9 cellular contexts compared by ENCODE assay signal in the genomic region with DNA sequence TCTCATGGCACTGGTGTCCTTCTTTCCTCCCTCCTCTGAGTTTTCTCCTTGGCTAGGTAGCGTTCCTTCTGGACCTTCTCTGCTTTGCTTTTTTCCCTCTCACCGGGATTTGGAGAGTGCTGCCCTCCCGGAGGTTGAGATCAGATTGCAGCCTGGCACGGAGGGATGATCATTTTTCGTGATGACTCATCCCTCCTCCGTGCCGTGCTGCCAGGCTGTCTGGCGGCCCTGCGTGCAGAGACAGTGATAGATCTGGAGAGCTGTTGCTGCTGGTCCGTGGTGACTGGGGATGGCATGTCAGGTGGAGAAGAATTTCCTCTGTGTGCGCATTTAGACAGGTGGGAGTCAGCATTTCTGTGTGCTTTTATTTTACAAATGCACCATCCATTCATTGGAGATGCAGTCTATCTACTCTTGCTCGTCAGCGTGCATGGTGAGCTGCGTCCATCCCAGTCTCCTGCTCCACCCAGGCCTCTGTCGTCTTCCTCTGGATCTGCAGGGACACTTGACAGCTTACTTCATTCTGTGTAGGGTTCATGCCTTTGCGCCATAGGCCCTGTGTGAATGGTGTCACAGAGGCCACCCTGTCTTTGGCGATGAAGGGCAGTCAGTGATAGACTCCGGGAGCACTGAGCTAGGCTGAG.
DNase-seq lines count a peak whose midpoint lies in the region; ATAC-seq and TF ChIP-seq lines count a peak whose summit lies in the region.
"Had no signal": no experiment of that assay in that cellular context is flagged by ENCODE, and none has a peak within 500 bp of the region (broad histone marks: within the 10 kb centered on the region; RNA-seq: fewer than 3 reads in every experiment).

No MANE protein-coding gene starts in this region.

- H2AK5ac ChIP-seq in mesendoderm (ENCODE audit: low read length) = no peak overlapping the region

- H3K23ac ChIP-seq in mesendoderm (ENCODE audit: low read length) = no peak overlapping the region

- H3K36me3 ChIP-seq in adipocyte (ENCODE audit: control insufficient read depth, insufficient read depth, low read length, severe bottlenecking) = peaks cover 28% of the 10 kb centered on the region
- H3K36me3 ChIP-seq in mesendoderm (ENCODE audit: control insufficient read depth, insufficient read depth, low read length) = no peaks in the 10 kb centered on the region
- no peaks in the 10 kb centered on the region for H3K36me3 ChIP-seq in Peyer's patch
- H3K36me3 ChIP-seq in smooth muscle cell (ENCODE audit: low read depth) = no peaks in the 10 kb centered on the region

- H3K9me3 ChIP-seq in adipocyte (ENCODE audit: control insufficient read depth, low read length) (no peaks in the 10 kb centered on the region), Peyer's patch (no peaks in the 10 kb centered on the region), smooth muscle cell (replicated peaks; ENCODE audit: low read depth) (no peaks in the 10 kb centered on the region)

- H2BK15ac ChIP-seq in mesendoderm (replicated peaks; ENCODE audit: low read depth) = no peak overlapping the region

- H3K4ac ChIP-seq in mesendoderm (ENCODE audit: low read depth, low read length) = no peak overlapping the region

- no peak for TF ChIP-seq POLR2A in Peyer's patch (IDR thresholded peaks at IDR 0.05)

- H3K9ac ChIP-seq in adipocyte (ENCODE audit: low read length) (no peak overlapping the region), mesendoderm (ENCODE audit: low read length) (no peak overlapping the region), smooth muscle cell (ENCODE audit: low read depth) (no peak overlapping the region)

- H4K5ac ChIP-seq in mesendoderm (ENCODE audit: low read length) = no peak overlapping the region

- TF ChIP-seq CTCF in Peyer's patch (IDR thresholded peaks at IDR 0.05) (no peak), smooth muscle cell (IDR thresholded peaks at IDR 0.05; ENCODE audit: borderline replicate concordance, insufficient read depth, poor library complexity, severe bottlenecking) (no peak)

- H3K27ac ChIP-seq in mesendoderm (ENCODE audit: low read depth, low read length) (no peak overlapping the region), Peyer's patch (no peak overlapping the region), smooth muscle cell (ENCODE audit: low read depth) (no peak overlapping the region)
- H3K27ac ChIP-seq: skin epidermis had no signal

- H3K4me1 ChIP-seq in adipocyte (ENCODE audit: control insufficient read depth, insufficient read depth, low read length) (peaks cover 16% of the 10 kb centered on the region), mesendoderm (ENCODE audit: control insufficient read depth, low read depth, low read length) (no peaks in the 10 kb centered on the region), Peyer's patch (no peaks in the 10 kb centered on the region), smooth muscle cell (ENCODE audit: low read depth) (no peaks in the 10 kb centered on the region)

- H3K4me2 ChIP-seq in mesendoderm (ENCODE audit: low read length) = no peak overlapping the region
- no peak overlapping the region for H3K4me2 ChIP-seq in smooth muscle cell

- H3K27me3 ChIP-seq in adipocyte (replicated peaks; ENCODE audit: control insufficient read depth, insufficient read depth, low read length) (no peaks in the 10 kb centered on the region), mesendoderm (ENCODE audit: insufficient read depth, low read length, poor library complexity) (no peaks in the 10 kb centered on the region), Peyer's patch (no peaks in the 10 kb centered on the region), smooth muscle cell (ENCODE audit: low read depth) (no peaks in the 10 kb centered on the region)

- no peaks in the 10 kb centered on the region for H3K79me2 ChIP-seq in mesendoderm (ENCODE audit: control insufficient read depth, insufficient read depth, low read length)
- H3K79me2 ChIP-seq in smooth muscle cell (ENCODE audit: low read depth) = no peaks in the 10 kb centered on the region

- H2BK120ac ChIP-seq in mesendoderm (ENCODE audit: low read depth, low read length) = no peak overlapping the region

- no peak overlapping the region for H3K56ac ChIP-seq in mesendoderm (ENCODE audit: low read length)

- H4K8ac ChIP-seq in mesendoderm (ENCODE audit: low read depth, low read length) = no peak overlapping the region

- H4K20me1 ChIP-seq in smooth muscle cell (ENCODE audit: low read depth) = no peaks in the 10 kb centered on the region

- no peak overlapping the region for H2BK5ac ChIP-seq in mesendoderm (ENCODE audit: low read length)

- no peaks in the 10 kb centered on the region for H3K79me1 ChIP-seq in mesendoderm (ENCODE audit: low read length)

- no peak for ATAC-seq in GM18511 (IDR thresholded peaks at IDR 0.05; ENCODE audit: unreplicated experiment)

- no peak overlapping the region for H2AFZ ChIP-seq in smooth muscle cell (ENCODE audit: low read depth)

- no CpG with 5 or more reads among the region's 18 CpGs for WGBS in mesendoderm (ENCODE audit: extremely low coverage, insufficient coverage, low lambda C conversion rate)
- 62% methylated on average over 18 of the region's 18 CpGs for WGBS in smooth muscle cell (ENCODE audit: low lambda C conversion rate)

- no peak overlapping the region for H3K4me3 ChIP-seq in adipocyte (ENCODE audit: low read length)
- H3K4me3 ChIP-seq in mesendoderm (ENCODE audit: low read length) = no peak overlapping the region
- H3K4me3 ChIP-seq in Peyer's patch = no peak overlapping the region
- H3K4me3 ChIP-seq in smooth muscle cell = no peak overlapping the region
- H3K4me3 ChIP-seq: skin epidermis had no signal

- H3F3A ChIP-seq in smooth muscle cell (ENCODE audit: low read depth) = no peaks in the 10 kb centered on the region

- DNase-seq in DMS53 treated with DMSO at 0.1 percent for 48 hours (lab: John Stamatoyannopoulos, UW; ENCODE audit: unreplicated experiment) = peak; percentile 32
- DNase-seq in NCI-H187 (lab: John Stamatoyannopoulos, UW) = peak; percentile 54 to 74
- peak; percentile 81 for DNase-seq in adipocyte (ENCODE audit: low read depth)
- peak; percentile 23 for DNase-seq in mesendoderm
- no peak for DNase-seq in globus pallidus (ENCODE audit: low spot score)
- no peak for DNase-seq in Peyer's patch
- DNase-seq in smooth muscle cell (lab: John Stamatoyannopoulos, UW; ENCODE audit: unreplicated experiment) = no peak

- H3K18ac ChIP-seq in mesendoderm (ENCODE audit: low read length) = no peak overlapping the region

Comparison
In these comparisons a context has a peak if more than half of its experiments do, and no peak if none do; other contexts are left out.
1. DNase-seq: peak in DMS53 treated with DMSO at 0.1 percent for 48 hours (single experiment), NCI-H187 (2 of 2), adipocyte (single experiment) and mesendoderm (single experiment); none in globus pallidus (single experiment), Peyer's patch (0 of 3) and smooth muscle cell (single experiment).